In the genomic region with DNA sequence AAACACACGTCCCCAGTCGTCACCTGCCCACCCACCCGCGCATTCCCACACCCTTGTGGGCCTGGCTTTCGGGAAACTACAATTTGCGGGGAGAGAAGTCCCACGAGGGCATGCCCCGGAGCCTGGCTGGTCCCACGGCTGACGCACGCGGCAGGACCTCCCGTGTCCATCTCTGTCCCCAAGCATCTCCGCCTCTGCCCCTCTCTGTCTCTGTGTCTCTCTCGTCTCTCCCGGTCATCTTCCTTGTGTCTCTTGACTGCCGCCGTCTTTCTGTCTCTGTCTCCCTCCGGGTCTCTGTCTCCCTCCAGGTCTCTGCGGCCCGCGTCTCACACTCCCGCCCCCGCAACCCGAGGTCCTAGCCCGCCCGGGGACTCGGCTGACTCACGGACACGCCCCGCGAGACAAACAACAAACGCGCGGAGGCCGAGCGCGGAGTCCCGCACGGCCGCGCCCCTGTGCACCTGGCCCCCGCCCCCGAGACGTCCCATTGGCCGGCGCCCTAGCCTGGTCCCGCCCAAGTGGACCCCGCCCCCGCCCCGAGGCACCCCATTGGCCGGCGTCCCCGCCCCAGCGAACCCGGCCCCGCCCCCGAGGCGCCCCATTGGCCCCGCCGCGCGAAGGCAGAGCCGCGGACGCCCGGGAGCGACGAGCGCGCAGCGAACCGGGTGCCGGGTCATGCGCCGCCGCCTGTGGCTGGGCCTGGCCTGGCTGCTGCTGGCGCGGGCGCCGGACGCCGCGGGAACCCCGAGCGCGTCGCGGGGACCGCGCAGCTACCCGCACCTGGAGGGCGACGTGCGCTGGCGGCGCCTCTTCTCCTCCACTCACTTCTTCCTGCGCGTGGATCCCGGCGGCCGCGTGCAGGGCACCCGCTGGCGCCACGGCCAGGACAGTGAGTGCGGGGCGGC, we compare ENCODE assay signal across 8 cellular contexts. TPM values are rescaled to one million over a fixed set of nuclear protein-coding genes. Genes with fewer than 3 reads are reported as not detected.
DNase-seq lines count a peak whose midpoint lies in the region; ATAC-seq and TF ChIP-seq lines count a peak whose summit lies in the region.

A gene (plus strand): TSS at position 629 of the 905 bp plus-strand sequence. CDS start 47 bp downstream, at position 676.

- no peaks in the 10 kb centered on the region for H3K27me3 ChIP-seq in lung (ENCODE audit: control insufficient read depth, insufficient read depth)

- H3K36me3 ChIP-seq in lung (ENCODE audit: control insufficient read depth in 2 of 2, insufficient read depth in 2 of 2, low read length in 2 of 2), result peaks cover 0 to 2% of the 10 kb centered on the region in 2 donors

- peaks cover 0 to 6% of the 10 kb centered on the region in 2 donors for H3K4me1 ChIP-seq in lung (ENCODE audit: control insufficient read depth in 2 of 2, insufficient read depth in 2 of 2, low read length in 2 of 2)

- CTCF ChIA-PET in activated CD8-positive, alpha-beta T cell treated with anti-CD3 and anti-CD28 coated beads, Interleukin-2, amount 10 ng/mL, durations not matched to agents 7 days and 5 days (lab: Charles Lee), result no interaction called here

- peak within 1 kb of the TSS; percentile 64 for H3K4me3 Mint-ChIP-seq in activated CD8-positive, alpha-beta T cell treated with anti-CD3 and anti-CD28 coated beads, Interleukin-2, amount 10 ng/mL, durations not matched to agents 7 days and 5 days

- peak within 1 kb of the TSS; percentile 35 for H3K4me3 ChIP-seq in lung

- peaks cover 5% of the 10 kb centered on the region for H3K4me1 Mint-ChIP-seq in activated CD8-positive, alpha-beta T cell treated with anti-CD3 and anti-CD28 coated beads, Interleukin-2, amount 10 ng/mL, durations not matched to agents 7 days and 5 days (ENCODE audit: low read depth)

- no peaks in the 10 kb centered on the region for H3K36me3 Mint-ChIP-seq in activated CD8-positive, alpha-beta T cell treated with anti-CD3 and anti-CD28 coated beads, Interleukin-2, amount 10 ng/mL, durations not matched to agents 7 days and 5 days (ENCODE audit: low read depth)

- ATAC-seq in HG03108 (IDR thresholded peaks at IDR 0.05; ENCODE audit: unreplicated experiment), result peak; percentile 56
- peak; percentile 98 for ATAC-seq in activated CD8-positive, alpha-beta T cell treated with anti-CD3 and anti-CD28 coated beads, Interleukin-2, amount 10 ng/mL, durations not matched to agents 7 days and 5 days
- peak; percentile 90 for ATAC-seq in lung (ENCODE audit: insufficient read depth, low FRiP score)
- ATAC-seq in HG03460 (IDR thresholded peaks at IDR 0.05; ENCODE audit: unreplicated experiment), result no peak

- H3K27ac ChIP-seq in lung (ENCODE audit: low read depth in 1 of 2, low read length in 1 of 2), result no peak within 1 kb of the TSS

- peak; percentile 99 for DNase-seq in GM10266 (ENCODE audit: extremely low spot score)
- DNase-seq in NCI-H526 (lab: John Stamatoyannopoulos, UW), result peak; percentile 30 to 92
- DNase-seq in activated CD8-positive, alpha-beta T cell treated with anti-CD3 and anti-CD28 coated beads, Interleukin-2, amount 10 ng/mL, durations not matched to agents 7 days and 5 days, result peak; percentile 95
- peak; percentile 97 for DNase-seq in effector CD4-positive, alpha-beta T cell
- DNase-seq in lung (ENCODE audit: low spot score), result peak; percentile 91
- peak; percentile 95 to 96 for DNase-seq in stimulated activated CD4-positive, alpha-beta T cell treated with anti-CD3 and anti-CD28 coated beads, Interleukin-4, amount 100 ng/mL, for 4 hours

- H3K27me3 Mint-ChIP-seq in activated CD8-positive, alpha-beta T cell treated with anti-CD3 and anti-CD28 coated beads, Interleukin-2, amount 10 ng/mL, durations not matched to agents 7 days and 5 days (ENCODE audit: low read depth), result no peaks in the 10 kb centered on the region

- no peak for TF ChIP-seq CTCF in GM10266 (IDR thresholded peaks at IDR 0.05; ENCODE audit: control insufficient read depth, insufficient read depth, low read depth, missing control alignments)
- TF ChIP-seq CTCF in lung (IDR thresholded peaks at IDR 0.05; ENCODE audit: control extremely low read depth, extremely low read depth), result no peak

- H3K9me3 Mint-ChIP-seq in activated CD8-positive, alpha-beta T cell treated with anti-CD3 and anti-CD28 coated beads, Interleukin-2, amount 10 ng/mL, durations not matched to agents 7 days and 5 days (ENCODE audit: insufficient read depth), result no peaks in the 10 kb centered on the region

- WGBS in lung, 2 donors, result 5 to 7% methylated on average over 101 to 108 of the region's 108 CpGs

- H3K9me3 ChIP-seq in lung (ENCODE audit: control insufficient read depth in 2 of 2, insufficient read depth in 1 of 2, low read length in 1 of 2), result no peaks in the 10 kb centered on the region

- POLR2A ChIA-PET in activated CD8-positive, alpha-beta T cell treated with anti-CD3 and anti-CD28 coated beads, Interleukin-2, amount 10 ng/mL, durations not matched to agents 7 days and 5 days (lab: Charles Lee), result no interaction called here

- H3K27ac Mint-ChIP-seq in activated CD8-positive, alpha-beta T cell treated with anti-CD3 and anti-CD28 coated beads, Interleukin-2, amount 10 ng/mL, durations not matched to agents 7 days and 5 days, result no peak within 1 kb of the TSS

RNA-seq across cellular contexts. Expression of the gene that starts here (rescaled TPM):
- not detected for total RNA-seq in activated CD8-positive, alpha-beta T cell treated with anti-CD3 and anti-CD28 coated beads, Interleukin-2, amount 10 ng/mL, durations not matched to agents 7 days and 5 days
- total RNA-seq in lung, result under 1 TPM; 0.23 to 0.46 TPM
- under 1 TPM; 0.10 to 0.85 TPM for polyA plus RNA-seq in lung

Comparison
In these comparisons a context has a peak if more than half of its experiments do, and no peak if none do; other contexts are left out.
1. Peak in DNase-seq and ATAC-seq in activated CD8-positive, alpha-beta T cell treated with anti-CD3 and anti-CD28 coated beads, Interleukin-2, amount 10 ng/mL, durations not matched to agents 7 days and 5 days; RNA of the gene not detected or under 1 TPM.
2. Peak in DNase-seq, ATAC-seq and H3K4me3 ChIP-seq in lung; RNA of the gene not detected or under 1 TPM.